Comparison of ENCODE assay signal across 12 cellular contexts in genomic region chr2:7594211-7594610, GRCh38.
"Had no signal": no experiment of that assay in that cellular context is flagged by ENCODE, and none has a peak within 500 bp of the region (broad histone marks: within the 10 kb centered on the region; RNA-seq: fewer than 3 reads in every experiment).

No MANE protein-coding gene starts in this region.

- H3K4me1 Mint-ChIP-seq: activated B cell treated with CpG ODN at 0.5 μM for 24 hours; activated T-helper 17 cell treated with anti-CD3 and anti-CD28 coated beads, Interleukin-2, amount 50 U/mL, for 72 hours had no signal

- ATAC-seq: heart left ventricle; left colon; stimulated activated effector memory CD8-positive, alpha-beta T cell treated with anti-CD3 and anti-CD28 coated beads, Interleukin-12 subunit alpha, Interleukin-12 subunit beta, amount 100 ng/mL, for 72 hours had no signal

- DNase-seq: activated B cell treated with CpG ODN at 0.5 μM for 24 hours; activated CD4-positive, alpha-beta T cell treated with anti-CD3 and anti-CD28 coated beads, Interleukin-2, amount 10 ng/mL, durations not matched to agents 7 days and 5 days; activated naive CD4-positive, alpha-beta T cell treated with Interleukin-2 at 50 U/mL for 16 hours; activated T-cell treated with anti-CD3 and anti-CD28 coated beads for 4 hours; adrenal gland; dermis blood vessel endothelial cell; foreskin melanocyte; heart left ventricle; left colon; midbrain had no signal

- H3K27ac Mint-ChIP-seq: activated B cell treated with CpG ODN at 0.5 μM for 24 hours; activated CD4-positive, alpha-beta T cell treated with anti-CD3 and anti-CD28 coated beads, Interleukin-2, amount 10 ng/mL, durations not matched to agents 7 days and 5 days; activated T-helper 17 cell treated with anti-CD3 and anti-CD28 coated beads, Interleukin-2, amount 50 U/mL, for 72 hours; stimulated activated effector memory CD8-positive, alpha-beta T cell treated with anti-CD3 and anti-CD28 coated beads, Interleukin-12 subunit alpha, Interleukin-12 subunit beta, amount 100 ng/mL, for 72 hours had no signal

- H3K27me3 Mint-ChIP-seq: activated CD4-positive, alpha-beta T cell treated with anti-CD3 and anti-CD28 coated beads, Interleukin-2, amount 10 ng/mL, durations not matched to agents 7 days and 5 days; activated T-helper 17 cell treated with anti-CD3 and anti-CD28 coated beads, Interleukin-2, amount 50 U/mL, for 72 hours had no signal

- H3K4me3 Mint-ChIP-seq: activated B cell treated with CpG ODN at 0.5 μM for 24 hours; activated CD4-positive, alpha-beta T cell treated with anti-CD3 and anti-CD28 coated beads, Interleukin-2, amount 10 ng/mL, durations not matched to agents 7 days and 5 days; activated T-helper 17 cell treated with anti-CD3 and anti-CD28 coated beads, Interleukin-2, amount 50 U/mL, for 72 hours; stimulated activated effector memory CD8-positive, alpha-beta T cell treated with anti-CD3 and anti-CD28 coated beads, Interleukin-12 subunit alpha, Interleukin-12 subunit beta, amount 100 ng/mL, for 72 hours had no signal

- H3K9me3 Mint-ChIP-seq: activated B cell treated with CpG ODN at 0.5 μM for 24 hours; activated T-helper 17 cell treated with anti-CD3 and anti-CD28 coated beads, Interleukin-2, amount 50 U/mL, for 72 hours; stimulated activated effector memory CD8-positive, alpha-beta T cell treated with anti-CD3 and anti-CD28 coated beads, Interleukin-12 subunit alpha, Interleukin-12 subunit beta, amount 100 ng/mL, for 72 hours had no signal

- H3K36me3 Mint-ChIP-seq: stimulated activated effector memory CD8-positive, alpha-beta T cell treated with anti-CD3 and anti-CD28 coated beads, Interleukin-12 subunit alpha, Interleukin-12 subunit beta, amount 100 ng/mL, for 72 hours had no signal
